ENCODE assay signal across 1 cellular context in genomic region chr2:37618326-37618725, GRCh38.
TF ChIP-seq lines count a peak whose summit lies in the region.

No MANE protein-coding gene starts in this region.

TF ChIP-seq in GM23338, 12 proteins besides CTCF, POLR2A, EP300 and RAD21 (continued from another document):
- TF ChIP-seq ZNF462 (CRISPR knock-in tag; IDR thresholded peaks at IDR 0.05) (no peak), POLR2AphosphoS5 (IDR thresholded peaks at IDR 0.05; ENCODE audit: low read depth) (no peak), CREB1 (CRISPR knock-in tag; IDR thresholded peaks at IDR 0.05; ENCODE audit: low read depth) (no peak)
